In genomic region chr5:91441082-91441481, GRCh38 we compare ENCODE assay signal across 11 cellular contexts.
"Had no signal": no experiment of that assay in that cellular context is flagged by ENCODE, and none has a peak within 500 bp of the region (broad histone marks: within the 10 kb centered on the region; RNA-seq: fewer than 3 reads in every experiment).

No MANE protein-coding gene starts in this region.

- H3K27ac ChIP-seq: GM23248 had no signal

- FAIRE-seq: H1, H54 had no signal

- H3K9ac ChIP-seq: GM23248 had no signal

- H3K9me3 ChIP-seq: HAP-1 had no signal

- DNase-seq: GM23248, GOT3, H7, H9, HCEC 1CT, HFFc6 had no signal

- ATAC-seq: GM23338, HCT116 had no signal

- H3K4me1 ChIP-seq: HAP-1 had no signal

- H3K4me3 ChIP-seq: GM23248, GM23338, HAP-1 had no signal

- H3K9me3 Mint-ChIP-seq: GM23338, H9, HFFc6 had no signal

- H3K27ac Mint-ChIP-seq: GM23338, H9, HFFc6 had no signal

- H3K4me2 ChIP-seq: GM23338 had no signal

- H2AFZ ChIP-seq: GM23248, GM23338 had no signal

- H3K4me3 Mint-ChIP-seq: GM23338, H9, HFFc6 had no signal

- H3K36me3 ChIP-seq: HAP-1 had no signal
